25 cellular contexts compared by ENCODE assay signal in genomic region chr13:97716746-97717145, GRCh38.
A peak's percentile ranks its signal among the peaks of the same experiment; 100 is the strongest.
DNase-seq lines count a peak whose midpoint lies in the region; ATAC-seq, FAIRE-seq and TF ChIP-seq lines count a peak whose summit lies in the region.
"Had no signal": no experiment of that assay in that cellular context is flagged by ENCODE, and none has a peak within 500 bp of the region (broad histone marks: within the 10 kb centered on the region; RNA-seq: fewer than 3 reads in every experiment).

No MANE protein-coding gene starts in this region.

- H3K27me3 ChIP-seq in bronchial epithelial cell (ENCODE audit: control insufficient read depth, insufficient read depth, low read length), result no peaks in the 10 kb centered on the region
- no peaks in the 10 kb centered on the region for H3K27me3 ChIP-seq in left lung
- no peaks in the 10 kb centered on the region for H3K27me3 ChIP-seq in upper lobe of right lung
- no peaks in the 10 kb centered on the region for H3K27me3 ChIP-seq in CD8-positive, alpha-beta T cell (ENCODE audit: insufficient read depth, low read length)
- H3K27me3 ChIP-seq: BLaER1 treated with 17β-estradiol and CSF1 and Interleukin-3, amounts not matched to agents 10 nM and 100 nM had no signal

- H3K27ac ChIP-seq in left lung, result no peak overlapping the region
- no peak overlapping the region for H3K27ac ChIP-seq in upper lobe of right lung
- H3K27ac ChIP-seq in CD8-positive, alpha-beta T cell (ENCODE audit: low read depth, low read length), result no peak overlapping the region
- H3K27ac ChIP-seq: 22Rv1; A549; BLaER1 treated with 17β-estradiol and CSF1 and Interleukin-3, amounts not matched to agents 10 nM and 100 nM; C4-2B had no signal

- peaks cover 9% of the 10 kb centered on the region for H3K9me3 Mint-ChIP-seq in CD8-positive, alpha-beta T cell

- peak; percentile 28 for FAIRE-seq in bronchial epithelial cell (lab: Jason Lieb, UNC)
- FAIRE-seq: A549, GM12878, GM12892, GM18507 had no signal

- H3K27me3 Mint-ChIP-seq in CD8-positive, alpha-beta T cell (ENCODE audit: low read depth), result no peaks in the 10 kb centered on the region
- H3K27me3 Mint-ChIP-seq: B cell; CD8-positive, alpha-beta memory T cell had no signal

- no peaks in the 10 kb centered on the region for H3K36me3 Mint-ChIP-seq in CD8-positive, alpha-beta T cell
- H3K36me3 Mint-ChIP-seq: CD8-positive, alpha-beta memory T cell had no signal

- H3K27ac Mint-ChIP-seq in CD8-positive, alpha-beta T cell, result no peak overlapping the region
- H3K27ac Mint-ChIP-seq: B cell; CD4-positive, alpha-beta T cell; CD8-positive, alpha-beta memory T cell had no signal

- intact Hi-C loops in left lung (cut with DNase I) (no loop called here), upper lobe of right lung (cut with DNase I) (no loop called here)
- intact Hi-C loops in CD8-positive, alpha-beta T cell (cut with DNase I, micrococcal nuclease), result no loop called here

- TF ChIP-seq CTCF in bronchial epithelial cell (IDR thresholded peaks at IDR 0.05; ENCODE audit: insufficient read depth, low read length, severe bottlenecking), result no peak
- no peak for TF ChIP-seq CTCF in left lung (IDR thresholded peaks at IDR 0.05)
- no peak for TF ChIP-seq CTCF in upper lobe of right lung (IDR thresholded peaks at IDR 0.05)
- TF ChIP-seq CTCF in CD8-positive, alpha-beta T cell (IDR thresholded peaks at IDR 0.05), result no peak

- CTCF ChIA-PET in CD8-positive, alpha-beta T cell (lab: Charles Lee), result no interaction called here

- ATAC-seq in left lung (peak; percentile 61), upper lobe of right lung (peak; percentile 33)
- ATAC-seq in CD8-positive, alpha-beta T cell, result no peak
- ATAC-seq: A549, GM12878 had no signal

- POLR2A ChIA-PET in CD8-positive, alpha-beta T cell (lab: Charles Lee), result no interaction called here

- H3K4me1 Mint-ChIP-seq in CD8-positive, alpha-beta T cell (ENCODE audit: low read depth), result no peaks in the 10 kb centered on the region
- H3K4me1 Mint-ChIP-seq: B cell; CD8-positive, alpha-beta memory T cell had no signal

- H3K36me3 ChIP-seq in bronchial epithelial cell (ENCODE audit: control insufficient read depth, insufficient read depth, low read length) (no peaks in the 10 kb centered on the region), left lung (no peaks in the 10 kb centered on the region), upper lobe of right lung (no peaks in the 10 kb centered on the region)
- H3K36me3 ChIP-seq in CD8-positive, alpha-beta T cell (ENCODE audit: insufficient read depth, low read length), result no peaks in the 10 kb centered on the region
- H3K36me3 ChIP-seq: BLaER1 treated with 17β-estradiol and CSF1 and Interleukin-3, amounts not matched to agents 10 nM and 100 nM had no signal

- no peak overlapping the region for H3K4me3 Mint-ChIP-seq in CD8-positive, alpha-beta T cell
- H3K4me3 Mint-ChIP-seq: B cell; CD4-positive, alpha-beta T cell; CD8-positive, alpha-beta memory T cell had no signal

- H3K4me3 ChIP-seq in bronchial epithelial cell (ENCODE audit: low read depth, low read length) (no peak overlapping the region), left lung (no peak overlapping the region), upper lobe of right lung (no peak overlapping the region)
- no peak overlapping the region for H3K4me3 ChIP-seq in CD8-positive, alpha-beta T cell (ENCODE audit: low read depth, low read length)
- H3K4me3 ChIP-seq: A549; BLaER1 treated with 17β-estradiol and CSF1 and Interleukin-3, amounts not matched to agents 10 nM and 100 nM; GM12878 had no signal

- peaks cover 0 to 6% of the 10 kb centered on the region in 2 donors for H3K4me1 ChIP-seq in left lung
- no peaks in the 10 kb centered on the region for H3K4me1 ChIP-seq in upper lobe of right lung
- H3K4me1 ChIP-seq in CD8-positive, alpha-beta T cell (ENCODE audit: insufficient read depth, low read length), result no peaks in the 10 kb centered on the region
- H3K4me1 ChIP-seq: A549 had no signal

- peaks cover 0 to 14% of the 10 kb centered on the region in 2 donors for H3K9me3 ChIP-seq in left lung
- no peaks in the 10 kb centered on the region for H3K9me3 ChIP-seq in upper lobe of right lung
- H3K9me3 ChIP-seq in CD8-positive, alpha-beta T cell (ENCODE audit: low read length), result no peaks in the 10 kb centered on the region
- H3K9me3 ChIP-seq: A549 had no signal

- DNase-seq in DMS53 (lab: John Stamatoyannopoulos, UW) (peak; percentile 2), DMS53 treated with DMSO at 0.1 percent for 48 hours (lab: John Stamatoyannopoulos, UW; ENCODE audit: unreplicated experiment) (no peak), bronchial epithelial cell (ENCODE audit: low read depth) (no peak), left lung (no peak), upper lobe of right lung (no peak), NCI-H748 treated with DMSO at 0.1 percent for 48 hours (lab: John Stamatoyannopoulos, UW) (no peak)
- no peak for DNase-seq in CD8-positive, alpha-beta T cell
- DNase-seq: AML-193; CD4-positive, alpha-beta T cell; CD8-positive, alpha-beta memory T cell; COR-L47; DMS 273 treated with DMSO at 0.1 percent for 48 hours; DMS153; DMS79; DND-41; EL; GDM1 had no signal
